Comparison of ENCODE assay signal across 8 cellular contexts in genomic region chr12:79933043-79933442, GRCh38. TPM values are rescaled to one million over a fixed set of nuclear protein-coding genes. Genes with fewer than 3 reads are reported as not detected.
A peak's percentile ranks its signal among the peaks of the same experiment; 100 is the strongest.
DNase-seq lines count a peak whose midpoint lies in the region; ATAC-seq and TF ChIP-seq lines count a peak whose summit lies in the region.

No MANE protein-coding gene starts in this region.

- no peak for DNase-seq in HFFc6
- no peak for DNase-seq in activated CD8-positive, alpha-beta T cell treated with anti-CD3 and anti-CD28 coated beads for 36 hours
- DNase-seq in stimulated activated naive B cell treated with anti-CD40 and anti-IgM and Interleukin-4, amounts not matched to agents 10 μg/mL and 1 μg/mL and 100 μg/mL, for 72 hours: no peak
- DNase-seq in activated CD4-positive, CD25-positive, alpha-beta regulatory T cell (lab: John Stamatoyannopoulos, UW): no peak

- peaks cover 26% of the 10 kb centered on the region for H3K4me1 ChIP-seq in iPS-18a (ENCODE audit: control insufficient read depth, low read depth, low read length)

- peak overlapping the region; percentile 99 for H3K27ac Mint-ChIP-seq in HFFc6
- H3K27ac Mint-ChIP-seq in activated CD8-positive, alpha-beta T cell treated with anti-CD3 and anti-CD28 coated beads for 36 hours: no peak overlapping the region
- H3K27ac Mint-ChIP-seq in stimulated activated naive B cell treated with anti-CD40 and anti-IgM and Interleukin-4, amounts not matched to agents 10 μg/mL and 1 μg/mL and 100 μg/mL, for 72 hours: no peak overlapping the region

- H3K4me3 Mint-ChIP-seq in HFFc6: peak overlapping the region; percentile 97
- H3K4me3 Mint-ChIP-seq in activated CD8-positive, alpha-beta T cell treated with anti-CD3 and anti-CD28 coated beads for 36 hours: peak overlapping the region; percentile 100
- H3K4me3 Mint-ChIP-seq in stimulated activated naive B cell treated with anti-CD40 and anti-IgM and Interleukin-4, amounts not matched to agents 10 μg/mL and 1 μg/mL and 100 μg/mL, for 72 hours: peak overlapping the region; percentile 87 to 91

- H3K9me3 ChIP-seq in iPS-18a (ENCODE audit: control insufficient read depth, low read depth, low read length): no peaks in the 10 kb centered on the region

- no peaks in the 10 kb centered on the region for H3K9me3 Mint-ChIP-seq in HFFc6
- no peaks in the 10 kb centered on the region for H3K9me3 Mint-ChIP-seq in activated CD8-positive, alpha-beta T cell treated with anti-CD3 and anti-CD28 coated beads for 36 hours
- H3K9me3 Mint-ChIP-seq in stimulated activated naive B cell treated with anti-CD40 and anti-IgM and Interleukin-4, amounts not matched to agents 10 μg/mL and 1 μg/mL and 100 μg/mL, for 72 hours: no peaks in the 10 kb centered on the region

- ATAC-seq in activated CD8-positive, alpha-beta T cell treated with anti-CD3 and anti-CD28 coated beads for 36 hours: no peak
- no peak for ATAC-seq in stimulated activated naive B cell treated with anti-CD40 and anti-IgM and Interleukin-4, amounts not matched to agents 10 μg/mL and 1 μg/mL and 100 μg/mL, for 72 hours (replicated peaks)
- ATAC-seq in HG03520 (IDR thresholded peaks at IDR 0.05; ENCODE audit: unreplicated experiment) (no peak), GM18873 (IDR thresholded peaks at IDR 0.05; ENCODE audit: low FRiP score, unreplicated experiment) (no peak), GM19452 (IDR thresholded peaks at IDR 0.05; ENCODE audit: unreplicated experiment) (no peak)

- TF ChIP-seq CTCF in HFFc6 (IDR thresholded peaks at IDR 0.05): no peak
- no peak for TF ChIP-seq CTCF in activated CD8-positive, alpha-beta T cell treated with anti-CD3 and anti-CD28 coated beads for 36 hours (IDR thresholded peaks at IDR 0.05)

- H3K36me3 ChIP-seq in iPS-18a (ENCODE audit: control insufficient read depth, low read depth, low read length): no peaks in the 10 kb centered on the region

- intact Hi-C loops in activated CD8-positive, alpha-beta T cell treated with anti-CD3 and anti-CD28 coated beads for 36 hours (cut with micrococcal nuclease): loop anchor here (5.0 to 10.0 kb wide), 2 partner anchors 46 to 252 kb away; no protein-coding TSS in a partner anchor

- peaks cover 32% of the 10 kb centered on the region for H3K36me3 Mint-ChIP-seq in HFFc6 (ENCODE audit: low read depth)
- peaks cover 8% of the 10 kb centered on the region for H3K36me3 Mint-ChIP-seq in activated CD8-positive, alpha-beta T cell treated with anti-CD3 and anti-CD28 coated beads for 36 hours (ENCODE audit: low read depth)
- peaks cover 9 to 11% of the 10 kb centered on the region in 2 donors for H3K36me3 Mint-ChIP-seq in stimulated activated naive B cell treated with anti-CD40 and anti-IgM and Interleukin-4, amounts not matched to agents 10 μg/mL and 1 μg/mL and 100 μg/mL, for 72 hours

- peak overlapping the region; percentile 87 for H3K9ac ChIP-seq in iPS-18a (ENCODE audit: low read length)

- POLR2A ChIA-PET in activated CD8-positive, alpha-beta T cell treated with anti-CD3 and anti-CD28 coated beads for 36 hours (lab: Charles Lee): no interaction called here

- peaks cover 2% of the 10 kb centered on the region for H3K27me3 Mint-ChIP-seq in HFFc6 (ENCODE audit: insufficient read depth)
- H3K27me3 Mint-ChIP-seq in activated CD8-positive, alpha-beta T cell treated with anti-CD3 and anti-CD28 coated beads for 36 hours: no peaks in the 10 kb centered on the region
- H3K27me3 Mint-ChIP-seq in stimulated activated naive B cell treated with anti-CD40 and anti-IgM and Interleukin-4, amounts not matched to agents 10 μg/mL and 1 μg/mL and 100 μg/mL, for 72 hours: no peaks in the 10 kb centered on the region

- CTCF ChIA-PET in activated CD8-positive, alpha-beta T cell treated with anti-CD3 and anti-CD28 coated beads for 36 hours (lab: Charles Lee): interaction anchor here (1.2 kb wide), 1 partner anchor 8 kb away, joined by 4 read pairs; no protein-coding TSS in a partner anchor

- H3K4me3 ChIP-seq in iPS-18a (ENCODE audit: low read length): peak overlapping the region; percentile 85

- H3K4me1 Mint-ChIP-seq in HFFc6 (ENCODE audit: low read depth): peaks cover 62% of the 10 kb centered on the region
- peaks cover 51% of the 10 kb centered on the region for H3K4me1 Mint-ChIP-seq in activated CD8-positive, alpha-beta T cell treated with anti-CD3 and anti-CD28 coated beads for 36 hours (ENCODE audit: low read depth)
- peaks cover 24 to 28% of the 10 kb centered on the region in 2 donors for H3K4me1 Mint-ChIP-seq in stimulated activated naive B cell treated with anti-CD40 and anti-IgM and Interleukin-4, amounts not matched to agents 10 μg/mL and 1 μg/mL and 100 μg/mL, for 72 hours

- H3K27ac ChIP-seq in iPS-18a (ENCODE audit: low read length): no peak overlapping the region

- H3K27me3 ChIP-seq in iPS-18a (ENCODE audit: control insufficient read depth, insufficient read depth, low read length): no peaks in the 10 kb centered on the region

RNA-seq across cellular contexts. Expression of gene PPP1R12A, which starts 1.9 kb away (rescaled TPM):
- total RNA-seq in HFFc6 (2021; fragmentation: NEBNext Ultra II Directional; extraction: Animal tissue kit (Norgen Biotek cat#: 25700)): 100 to 1,000 TPM; 104 to 122 (median 113) TPM
- total RNA-seq in activated CD8-positive, alpha-beta T cell treated with anti-CD3 and anti-CD28 coated beads for 36 hours: 10 to 100 TPM; 56.6 to 57.8 TPM
